15 cellular contexts compared by ENCODE assay signal in the genomic region with DNA sequence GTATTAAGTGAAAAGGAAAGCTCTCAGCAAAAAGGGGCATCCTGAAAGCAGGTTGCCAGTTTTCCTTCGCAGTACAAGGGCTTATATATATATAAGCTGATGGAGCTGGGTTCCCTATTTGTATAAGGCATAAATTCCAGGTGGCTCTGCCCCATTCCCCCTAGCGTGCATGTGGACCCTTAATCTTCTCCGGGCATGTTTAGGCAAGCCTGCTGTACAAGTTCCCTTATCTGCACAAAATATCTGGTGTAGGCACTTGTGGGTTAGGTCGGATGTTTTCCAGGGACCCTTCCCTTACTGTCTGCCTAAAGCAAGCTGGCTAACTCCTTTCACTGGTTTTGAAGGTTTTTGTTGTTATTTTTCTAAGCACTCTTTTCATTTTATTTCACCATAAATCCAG.
DNase-seq lines count a peak whose midpoint lies in the region; ATAC-seq and TF ChIP-seq lines count a peak whose summit lies in the region.
"Had no signal": no experiment of that assay in that cellular context is flagged by ENCODE, and none has a peak within 500 bp of the region (broad histone marks: within the 10 kb centered on the region; RNA-seq: fewer than 3 reads in every experiment).

No MANE protein-coding gene starts in this region.

- no peaks in the 10 kb centered on the region for H3K36me3 Mint-ChIP-seq in activated T-cell treated with anti-CD3 and anti-CD28 coated beads, Interleukin-2, amount 50 U/mL, for 72 hours (ENCODE audit: insufficient read depth in 2 of 2)
- no peaks in the 10 kb centered on the region for H3K36me3 Mint-ChIP-seq in activated CD4-positive, alpha-beta memory T cell treated with anti-CD3 and anti-CD28 coated beads, Interleukin-2, amount 10 ng/mL, durations not matched to agents 7 days and 5 days (ENCODE audit: low read depth)

- no peaks in the 10 kb centered on the region for H3K4me1 Mint-ChIP-seq in activated T-cell treated with anti-CD3 and anti-CD28 coated beads, Interleukin-2, amount 50 U/mL, for 72 hours (ENCODE audit: low read depth)
- H3K4me1 Mint-ChIP-seq in activated CD4-positive, alpha-beta memory T cell treated with anti-CD3 and anti-CD28 coated beads, Interleukin-2, amount 10 ng/mL, durations not matched to agents 7 days and 5 days: peaks cover 7% of the 10 kb centered on the region

- H3K4me3 ChIP-seq in WERI-Rb-1 (ENCODE audit: low read depth, low read length) (no peak overlapping the region), sigmoid colon (peak overlapping the region in 1 of 4 donors; percentile 20)

- H3K27me3 Mint-ChIP-seq in activated T-cell treated with anti-CD3 and anti-CD28 coated beads, Interleukin-2, amount 50 U/mL, for 72 hours (ENCODE audit: low read depth): no peaks in the 10 kb centered on the region
- H3K27me3 Mint-ChIP-seq in activated CD4-positive, alpha-beta memory T cell treated with anti-CD3 and anti-CD28 coated beads, Interleukin-2, amount 10 ng/mL, durations not matched to agents 7 days and 5 days: no peaks in the 10 kb centered on the region
- H3K27me3 Mint-ChIP-seq: CD4-positive, alpha-beta T cell had no signal

- no peak for TF ChIP-seq CTCF in WERI-Rb-1 (IDR thresholded peaks at IDR 0.05; ENCODE audit: low read depth, low read length)
- no peak for TF ChIP-seq CTCF in sigmoid colon (IDR thresholded peaks at IDR 0.05)

- peaks cover 0 to 19% (median 5%) of the 10 kb centered on the region in 4 donors for H3K4me1 ChIP-seq in sigmoid colon
- H3K4me1 ChIP-seq: adrenal gland had no signal

- CTCF ChIA-PET in activated CD4-positive, alpha-beta memory T cell treated with anti-CD3 and anti-CD28 coated beads, Interleukin-2, amount 10 ng/mL, durations not matched to agents 7 days and 5 days (lab: Charles Lee): no interaction called here

- no peaks in the 10 kb centered on the region for H3K9me3 Mint-ChIP-seq in activated T-cell treated with anti-CD3 and anti-CD28 coated beads, Interleukin-2, amount 50 U/mL, for 72 hours
- no peaks in the 10 kb centered on the region for H3K9me3 Mint-ChIP-seq in activated CD4-positive, alpha-beta memory T cell treated with anti-CD3 and anti-CD28 coated beads, Interleukin-2, amount 10 ng/mL, durations not matched to agents 7 days and 5 days
- H3K9me3 Mint-ChIP-seq: activated T-cell treated with anti-CD3 and anti-CD28 coated beads, Interleukin-2, amount 50 U/mL, for 4 hours; CD4-positive, alpha-beta T cell; T-helper 1 cell treated with Interleukin-12 subunit alpha and Interleukin-12 subunit beta and Interleukin-4 antibody, amounts not matched to agents 30 μg/mL and 1 μg/mL, for 36 hours had no signal

- no peak for DNase-seq in activated T-cell treated with anti-CD3 and anti-CD28 coated beads, Interleukin-2, amount 50 U/mL, for 72 hours
- no peak for DNase-seq in activated T-cell treated with anti-CD3 and anti-CD28 coated beads, Interleukin-2, amount 50 U/mL, for 1 hour
- DNase-seq in NCI-H1105 treated with DMSO at 0.1 percent for 48 hours (lab: John Stamatoyannopoulos, UW) (peak; percentile 73), WERI-Rb-1 (peak; percentile 27), sigmoid colon (no peak), NCI-H1048 (lab: John Stamatoyannopoulos, UW) (no peak)
- DNase-seq in activated CD4-positive, alpha-beta memory T cell treated with anti-CD3 and anti-CD28 coated beads, Interleukin-2, amount 10 ng/mL, durations not matched to agents 7 days and 5 days: no peak
- DNase-seq: activated T-cell treated with anti-CD3 and anti-CD28 coated beads, Interleukin-2, amount 50 U/mL, for 4 hours; adrenal gland; CD4-positive, alpha-beta T cell; left colon; NCI-H187; stimulated activated naive CD4-positive, alpha-beta T cell treated with Interleukin-2 at 50 U/mL for 16 hours had no signal

- no peaks in the 10 kb centered on the region for H3K36me3 ChIP-seq in WERI-Rb-1
- H3K36me3 ChIP-seq in sigmoid colon: no peaks in the 10 kb centered on the region
- H3K36me3 ChIP-seq: adrenal gland had no signal

- 71 to 78% methylated on average over 4 of the region's 4 CpGs for WGBS in sigmoid colon, 2 donors

- peak overlapping the region; percentile 38 for H3K27ac Mint-ChIP-seq in activated T-cell treated with anti-CD3 and anti-CD28 coated beads, Interleukin-2, amount 50 U/mL, for 72 hours
- H3K27ac Mint-ChIP-seq in activated CD4-positive, alpha-beta memory T cell treated with anti-CD3 and anti-CD28 coated beads, Interleukin-2, amount 10 ng/mL, durations not matched to agents 7 days and 5 days: no peak overlapping the region
- H3K27ac Mint-ChIP-seq: CD4-positive, alpha-beta T cell; T-helper 1 cell treated with Interleukin-12 subunit alpha and Interleukin-12 subunit beta and Interleukin-4 antibody, amounts not matched to agents 30 μg/mL and 1 μg/mL, for 36 hours had no signal

- H3K4me3 Mint-ChIP-seq in activated T-cell treated with anti-CD3 and anti-CD28 coated beads, Interleukin-2, amount 50 U/mL, for 72 hours: peak overlapping the region in 1 of 2 donors; percentile 63
- H3K4me3 Mint-ChIP-seq in activated CD4-positive, alpha-beta memory T cell treated with anti-CD3 and anti-CD28 coated beads, Interleukin-2, amount 10 ng/mL, durations not matched to agents 7 days and 5 days: no peak overlapping the region
- H3K4me3 Mint-ChIP-seq: CD4-positive, alpha-beta T cell; T-helper 1 cell treated with Interleukin-12 subunit alpha and Interleukin-12 subunit beta and Interleukin-4 antibody, amounts not matched to agents 30 μg/mL and 1 μg/mL, for 36 hours had no signal

- no peak for TF ChIP-seq EP300 in sigmoid colon (IDR thresholded peaks at IDR 0.05)

- TF ChIP-seq POLR2A in sigmoid colon (IDR thresholded peaks at IDR 0.05): no peak

- no peak for ATAC-seq in activated T-cell treated with anti-CD3 and anti-CD28 coated beads, Interleukin-2, amount 50 U/mL, for 72 hours (replicated peaks in 1 of 2)
- no peak for ATAC-seq in GM18870 (IDR thresholded peaks at IDR 0.05; ENCODE audit: unreplicated experiment)
- ATAC-seq: activated T-cell treated with anti-CD3 and anti-CD28 coated beads, Interleukin-2, amount 50 U/mL, for 4 hours; left colon had no signal

- intact Hi-C loops in sigmoid colon (cut with DNase I): no loop called here

- H3K9me3 ChIP-seq in WERI-Rb-1 (ENCODE audit: severe bottlenecking) (no peaks in the 10 kb centered on the region), sigmoid colon (no peaks in the 10 kb centered on the region)
- H3K9me3 ChIP-seq: adrenal gland had no signal

- POLR2A ChIA-PET in activated CD4-positive, alpha-beta memory T cell treated with anti-CD3 and anti-CD28 coated beads, Interleukin-2, amount 10 ng/mL, durations not matched to agents 7 days and 5 days (lab: Charles Lee): no interaction called here

- H3K27me3 ChIP-seq in WERI-Rb-1 (ENCODE audit: insufficient read depth, low read depth, severe bottlenecking) (no peaks in the 10 kb centered on the region), sigmoid colon (no peaks in the 10 kb centered on the region)
- H3K27me3 ChIP-seq: adrenal gland had no signal

- H3K27ac ChIP-seq in WERI-Rb-1 (peak overlapping the region; percentile 42), sigmoid colon (peak overlapping the region in 3 of 4 donors; percentile 52 to 68 (median 61))
- H3K27ac ChIP-seq: adrenal gland had no signal

Comparison
In these comparisons a context has a peak if more than half of its experiments do, and no peak if none do; other contexts are left out.
1. DNase-seq: peak in NCI-H1105 treated with DMSO at 0.1 percent for 48 hours (single experiment) and WERI-Rb-1 (single experiment); none in activated T-cell treated with anti-CD3 and anti-CD28 coated beads, Interleukin-2, amount 50 U/mL, for 72 hours (0 of 2), activated T-cell treated with anti-CD3 and anti-CD28 coated beads, Interleukin-2, amount 50 U/mL, for 1 hour (single experiment), sigmoid colon (single experiment), NCI-H1048 (single experiment) and activated CD4-positive, alpha-beta memory T cell treated with anti-CD3 and anti-CD28 coated beads, Interleukin-2, amount 10 ng/mL, durations not matched to agents 7 days and 5 days (single experiment).